26 cellular contexts compared by ENCODE assay signal in genomic region chr6:44399991-44400390, GRCh38. TPM values are rescaled to one million over a fixed set of nuclear protein-coding genes. Genes with fewer than 3 reads are reported as not detected.
DNase-seq lines count a peak whose midpoint lies in the region; ATAC-seq lines count a peak whose summit lies in the region.
"Had no signal": no experiment of that assay in that cellular context is flagged by ENCODE, and none has a peak within 500 bp of the region (broad histone marks: within the 10 kb centered on the region; RNA-seq: fewer than 3 reads in every experiment).

No MANE protein-coding gene starts in this region.

- peaks cover 85% of the 10 kb centered on the region for H3K36me3 Mint-ChIP-seq in stimulated activated naive CD8-positive, alpha-beta T cell treated with anti-CD3 and anti-CD28 coated beads, Interleukin-15, Interleukin-2, amounts not matched to agents 100 ng/mL and 50 ng/mL, for 24 hours (ENCODE audit: low read depth)
- H3K36me3 Mint-ChIP-seq in activated CD4-positive, alpha-beta memory T cell treated with anti-CD3 and anti-CD28 coated beads, Interleukin-2, amount 10 ng/mL, durations not matched to agents 7 days and 5 days (ENCODE audit: low read depth), result peaks cover 71% of the 10 kb centered on the region

- ATAC-seq in stimulated activated naive CD8-positive, alpha-beta T cell treated with anti-CD3 and anti-CD28 coated beads, Interleukin-15, Interleukin-2, amounts not matched to agents 100 U/mL and 50 U/mL, for 24 hours, result no peak
- no peak for ATAC-seq in stimulated activated naive CD8-positive, alpha-beta T cell treated with anti-CD3 and anti-CD28 coated beads, Interleukin-15, amount 100 ng/mL, for 72 hours
- ATAC-seq in HG03045 (IDR thresholded peaks at IDR 0.05; ENCODE audit: unreplicated experiment) (no peak), GM21786 (IDR thresholded peaks at IDR 0.05; ENCODE audit: unreplicated experiment) (no peak)
- ATAC-seq: HCT116 had no signal

- no peak overlapping the region for H3K4me3 Mint-ChIP-seq in stimulated activated naive CD8-positive, alpha-beta T cell treated with anti-CD3 and anti-CD28 coated beads, Interleukin-15, Interleukin-2, amounts not matched to agents 100 ng/mL and 50 ng/mL, for 24 hours
- H3K4me3 Mint-ChIP-seq in activated CD4-positive, alpha-beta memory T cell treated with anti-CD3 and anti-CD28 coated beads, Interleukin-2, amount 10 ng/mL, durations not matched to agents 7 days and 5 days, result no peak overlapping the region
- peak overlapping the region; percentile 35 to 57 for H3K4me3 Mint-ChIP-seq in stimulated activated naive CD8-positive, alpha-beta T cell treated with anti-CD3 and anti-CD28 coated beads, Interleukin-15, amount 100 ng/mL, for 72 hours
- H3K4me3 Mint-ChIP-seq: activated T-cell treated with anti-CD3 and anti-CD28 coated beads, Interleukin-2, amount 50 U/mL, for 24 hours; CD14-positive monocyte; nephron progenitor cell had no signal

- peaks cover 27% of the 10 kb centered on the region for H3K4me1 Mint-ChIP-seq in stimulated activated naive CD8-positive, alpha-beta T cell treated with anti-CD3 and anti-CD28 coated beads, Interleukin-15, Interleukin-2, amounts not matched to agents 100 ng/mL and 50 ng/mL, for 24 hours (ENCODE audit: low read depth)
- H3K4me1 Mint-ChIP-seq in activated CD4-positive, alpha-beta memory T cell treated with anti-CD3 and anti-CD28 coated beads, Interleukin-2, amount 10 ng/mL, durations not matched to agents 7 days and 5 days, result peaks cover 20% of the 10 kb centered on the region
- peaks cover 38% of the 10 kb centered on the region for H3K4me1 Mint-ChIP-seq in stimulated activated naive CD8-positive, alpha-beta T cell treated with anti-CD3 and anti-CD28 coated beads, Interleukin-15, amount 100 ng/mL, for 72 hours
- H3K4me1 Mint-ChIP-seq: CD14-positive monocyte, nephron progenitor cell had no signal

- POLR2A ChIA-PET in activated CD4-positive, alpha-beta memory T cell treated with anti-CD3 and anti-CD28 coated beads, Interleukin-2, amount 10 ng/mL, durations not matched to agents 7 days and 5 days (lab: Charles Lee), result no interaction called here

- DNase-seq in stimulated activated naive CD8-positive, alpha-beta T cell treated with anti-CD3 and anti-CD28 coated beads, Interleukin-15, Interleukin-2, amounts not matched to agents 100 U/mL and 50 U/mL, for 24 hours, result no peak
- DNase-seq in activated CD4-positive, alpha-beta memory T cell treated with anti-CD3 and anti-CD28 coated beads, Interleukin-2, amount 10 ng/mL, durations not matched to agents 7 days and 5 days, result no peak
- DNase-seq in fibroblast of gingiva (ENCODE audit: low read depth), result peak; percentile 13
- no peak for DNase-seq in stimulated activated naive CD8-positive, alpha-beta T cell treated with anti-CD3 and anti-CD28 coated beads, Interleukin-15, amount 100 ng/mL, for 72 hours
- DNase-seq in NCI-H82 (lab: John Stamatoyannopoulos, UW), result no peak
- DNase-seq: activated T-cell treated with anti-CD3 and anti-CD28 coated beads, Interleukin-2, amount 50 U/mL, for 24 hours; cerebellar nuclear complex; hypothalamus; midbrain; NCI-H1092; NCI-H187 treated with DMSO at 0.1 percent for 48 hours; NCI-H69; nephron progenitor cell; ovary; right lobe of liver; RPMI8226; stimulated activated CD4-positive, alpha-beta T cell treated with anti-CD3 and anti-CD28 coated beads, Interleukin-12 subunit alpha, Interleukin-12 subunit beta, amount 100 ng/mL, for 4 hours; stimulated activated CD4-positive, alpha-beta T cell treated with anti-CD3 and anti-CD28 coated beads, Interleukin-4, amount 100 ng/mL, for 4 hours had no signal

- CTCF ChIA-PET in activated CD4-positive, alpha-beta memory T cell treated with anti-CD3 and anti-CD28 coated beads, Interleukin-2, amount 10 ng/mL, durations not matched to agents 7 days and 5 days (lab: Charles Lee), result no interaction called here

- H3K9me3 Mint-ChIP-seq in stimulated activated naive CD8-positive, alpha-beta T cell treated with anti-CD3 and anti-CD28 coated beads, Interleukin-15, Interleukin-2, amounts not matched to agents 100 ng/mL and 50 ng/mL, for 24 hours, result no peaks in the 10 kb centered on the region
- H3K9me3 Mint-ChIP-seq in activated CD4-positive, alpha-beta memory T cell treated with anti-CD3 and anti-CD28 coated beads, Interleukin-2, amount 10 ng/mL, durations not matched to agents 7 days and 5 days, result peaks cover 3% of the 10 kb centered on the region
- no peaks in the 10 kb centered on the region for H3K9me3 Mint-ChIP-seq in stimulated activated naive CD8-positive, alpha-beta T cell treated with anti-CD3 and anti-CD28 coated beads, Interleukin-15, amount 100 ng/mL, for 72 hours

- H3K27me3 Mint-ChIP-seq in stimulated activated naive CD8-positive, alpha-beta T cell treated with anti-CD3 and anti-CD28 coated beads, Interleukin-15, Interleukin-2, amounts not matched to agents 100 ng/mL and 50 ng/mL, for 24 hours, result no peaks in the 10 kb centered on the region
- no peaks in the 10 kb centered on the region for H3K27me3 Mint-ChIP-seq in activated CD4-positive, alpha-beta memory T cell treated with anti-CD3 and anti-CD28 coated beads, Interleukin-2, amount 10 ng/mL, durations not matched to agents 7 days and 5 days
- no peaks in the 10 kb centered on the region for H3K27me3 Mint-ChIP-seq in stimulated activated naive CD8-positive, alpha-beta T cell treated with anti-CD3 and anti-CD28 coated beads, Interleukin-15, amount 100 ng/mL, for 72 hours
- H3K27me3 Mint-ChIP-seq: activated T-cell treated with anti-CD3 and anti-CD28 coated beads, Interleukin-2, amount 50 U/mL, for 24 hours had no signal

- H3K27ac Mint-ChIP-seq in stimulated activated naive CD8-positive, alpha-beta T cell treated with anti-CD3 and anti-CD28 coated beads, Interleukin-15, Interleukin-2, amounts not matched to agents 100 ng/mL and 50 ng/mL, for 24 hours, result peak overlapping the region; percentile 59
- H3K27ac Mint-ChIP-seq in activated CD4-positive, alpha-beta memory T cell treated with anti-CD3 and anti-CD28 coated beads, Interleukin-2, amount 10 ng/mL, durations not matched to agents 7 days and 5 days, result peak overlapping the region; percentile 42
- H3K27ac Mint-ChIP-seq in stimulated activated naive CD8-positive, alpha-beta T cell treated with anti-CD3 and anti-CD28 coated beads, Interleukin-15, amount 100 ng/mL, for 72 hours, result peak overlapping the region; percentile 42 to 90

RNA-seq across cellular contexts. Expression of gene CDC5L, which starts 12.5 kb away (rescaled TPM):
- 10 to 100 TPM; 23.8 to 24.2 TPM for total RNA-seq in activated CD4-positive, alpha-beta memory T cell treated with anti-CD3 and anti-CD28 coated beads, Interleukin-2, amount 10 ng/mL, durations not matched to agents 7 days and 5 days

RNA-seq across cellular contexts. Expression of gene SPATS1, which starts 57.5 kb away (rescaled TPM):
- total RNA-seq in activated CD4-positive, alpha-beta memory T cell treated with anti-CD3 and anti-CD28 coated beads, Interleukin-2, amount 10 ng/mL, durations not matched to agents 7 days and 5 days, result not detected
- total RNA-seq: liver; right lobe of liver; T-helper 2 cell treated with Interferon-gamma antibody and Interleukin-4, amounts not matched to agents 100 ng/mL and 5 ng/mL, for 36 hours; tibial nerve had no signal

Comparison
In these comparisons a context has a peak if more than half of its experiments do, and no peak if none do; other contexts are left out.
1. H3K4me3 Mint-ChIP-seq: peak in stimulated activated naive CD8-positive, alpha-beta T cell treated with anti-CD3 and anti-CD28 coated beads, Interleukin-15, amount 100 ng/mL, for 72 hours (2 of 2); none in stimulated activated naive CD8-positive, alpha-beta T cell treated with anti-CD3 and anti-CD28 coated beads, Interleukin-15, Interleukin-2, amounts not matched to agents 100 ng/mL and 50 ng/mL, for 24 hours (single experiment) and activated CD4-positive, alpha-beta memory T cell treated with anti-CD3 and anti-CD28 coated beads, Interleukin-2, amount 10 ng/mL, durations not matched to agents 7 days and 5 days (single experiment).
2. Peak in every context shown above with its lines, with median percentiles within 50 percentile points of each other: H3K27ac Mint-ChIP-seq.